Comparison of ENCODE assay signal across 8 cellular contexts in genomic region chr18:52902188-52902587, GRCh38.
"Had no signal": no experiment of that assay in that cellular context is flagged by ENCODE, and none has a peak within 500 bp of the region (broad histone marks: within the 10 kb centered on the region; RNA-seq: fewer than 3 reads in every experiment).

No MANE protein-coding gene starts in this region.

- DNase-seq: GDM1, GF-D8 had no signal

- FAIRE-seq: G401.6, GM12878, GM12891, GM12892, GM18507, GM19239 had no signal

- H3K4me3 ChIP-seq: GM12878 had no signal
